1 cellular context compared by ENCODE assay signal in the genomic region with DNA sequence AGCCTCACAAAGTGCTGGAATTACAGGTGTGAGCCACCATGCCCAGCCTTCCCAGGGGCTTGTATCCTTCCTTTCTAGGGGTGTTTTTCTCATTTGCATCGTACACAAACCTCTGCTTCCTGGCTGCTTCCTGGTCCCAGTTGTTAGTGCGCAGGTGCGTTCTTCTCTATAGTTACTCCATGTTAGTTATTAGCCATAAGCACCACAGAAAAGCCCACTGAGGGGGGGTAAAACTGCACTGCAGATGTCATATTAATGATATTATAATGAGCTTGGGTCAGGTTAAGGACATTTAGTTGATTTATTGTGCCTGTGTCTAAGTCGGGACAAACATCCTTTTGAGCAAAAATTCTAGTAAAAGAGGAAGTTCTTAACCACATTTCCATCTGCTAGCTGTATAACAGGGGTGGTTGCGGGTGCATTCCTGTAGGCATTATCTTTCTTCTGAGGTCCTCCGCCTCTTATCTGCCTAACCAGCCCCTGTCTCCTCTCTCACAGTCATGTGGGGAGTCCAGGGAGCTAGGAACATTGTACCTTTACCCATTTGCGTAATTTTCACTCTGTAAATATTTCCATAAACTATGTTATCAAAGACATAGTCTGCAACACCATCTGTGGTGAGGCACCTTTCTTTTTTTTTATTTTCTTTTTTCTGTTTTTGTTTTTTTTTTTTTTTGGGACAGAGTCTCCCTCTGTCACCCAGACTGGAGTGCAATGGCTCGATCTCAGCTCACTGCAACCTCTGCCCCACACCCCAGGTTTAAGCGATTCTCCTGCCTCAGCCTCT.
TF ChIP-seq lines count a peak whose summit lies in the region.

No MANE protein-coding gene starts in this region.

TF ChIP-seq in K562, 482 proteins besides CTCF, POLR2A, EP300 and RAD21 (continued from another document and continues in another):
- TF ChIP-seq, protein P1, sequence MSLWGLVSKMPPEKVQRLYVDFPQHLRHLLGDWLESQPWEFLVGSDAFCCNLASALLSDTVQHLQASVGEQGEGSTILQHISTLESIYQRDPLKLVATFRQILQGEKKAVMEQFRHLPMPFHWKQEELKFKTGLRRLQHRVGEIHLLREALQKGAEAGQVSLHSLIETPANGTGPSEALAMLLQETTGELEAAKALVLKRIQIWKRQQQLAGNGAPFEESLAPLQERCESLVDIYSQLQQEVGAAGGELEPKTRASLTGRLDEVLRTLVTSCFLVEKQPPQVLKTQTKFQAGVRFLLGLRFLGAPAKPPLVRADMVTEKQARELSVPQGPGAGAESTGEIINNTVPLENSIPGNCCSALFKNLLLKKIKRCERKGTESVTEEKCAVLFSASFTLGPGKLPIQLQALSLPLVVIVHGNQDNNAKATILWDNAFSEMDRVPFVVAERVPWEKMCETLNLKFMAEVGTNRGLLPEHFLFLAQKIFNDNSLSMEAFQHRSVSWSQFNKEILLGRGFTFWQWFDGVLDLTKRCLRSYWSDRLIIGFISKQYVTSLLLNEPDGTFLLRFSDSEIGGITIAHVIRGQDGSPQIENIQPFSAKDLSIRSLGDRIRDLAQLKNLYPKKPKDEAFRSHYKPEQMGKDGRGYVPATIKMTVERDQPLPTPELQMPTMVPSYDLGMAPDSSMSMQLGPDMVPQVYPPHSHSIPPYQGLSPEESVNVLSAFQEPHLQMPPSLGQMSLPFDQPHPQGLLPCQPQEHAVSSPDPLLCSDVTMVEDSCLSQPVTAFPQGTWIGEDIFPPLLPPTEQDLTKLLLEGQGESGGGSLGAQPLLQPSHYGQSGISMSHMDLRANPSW (CRISPR knock-in tag; IDR thresholded peaks at IDR 0.05): no peak
- TF ChIP-seq, protein P2, sequence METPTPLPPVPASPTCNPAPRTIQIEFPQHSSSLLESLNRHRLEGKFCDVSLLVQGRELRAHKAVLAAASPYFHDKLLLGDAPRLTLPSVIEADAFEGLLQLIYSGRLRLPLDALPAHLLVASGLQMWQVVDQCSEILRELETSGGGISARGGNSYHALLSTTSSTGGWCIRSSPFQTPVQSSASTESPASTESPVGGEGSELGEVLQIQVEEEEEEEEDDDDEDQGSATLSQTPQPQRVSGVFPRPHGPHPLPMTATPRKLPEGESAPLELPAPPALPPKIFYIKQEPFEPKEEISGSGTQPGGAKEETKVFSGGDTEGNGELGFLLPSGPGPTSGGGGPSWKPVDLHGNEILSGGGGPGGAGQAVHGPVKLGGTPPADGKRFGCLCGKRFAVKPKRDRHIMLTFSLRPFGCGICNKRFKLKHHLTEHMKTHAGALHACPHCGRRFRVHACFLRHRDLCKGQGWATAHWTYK (CRISPR knock-in tag; IDR thresholded peaks at IDR 0.05): peak; percentile 75; the same call in 1 of the 2 replicates
- peak; percentile 60; the same call in 1 of the 2 replicates for TF ChIP-seq NFE2 (IDR thresholded peaks at IDR 0.05; ENCODE audit: low read depth)
- TF ChIP-seq NCOA2 (IDR thresholded peaks at IDR 0.05; ENCODE audit: partially characterized antibody in 2 of 2): peak; percentile 90 to 93
- TF ChIP-seq RUNX1 (IDR thresholded peaks at IDR 0.05; ENCODE audit: low read depth): peak; percentile 88; the same call in 1 of the 2 replicates
- TF ChIP-seq POU5F1 (IDR thresholded peaks at IDR 0.05; ENCODE audit: borderline replicate concordance, low read depth, low read length, partially characterized antibody): no peak
- TF ChIP-seq FOSL1 (tag; conservative IDR thresholded peaks at IDR 0.05): peak; percentile 84
- no peak for TF ChIP-seq GTF2F1 (IDR thresholded peaks at IDR 0.05; ENCODE audit: low read depth, low read length)
- peak; percentile 99 for TF ChIP-seq TEAD1 (CRISPR knock-in tag; IDR thresholded peaks at IDR 0.05)
- TF ChIP-seq ZNF354B (CRISPR knock-in tag; IDR thresholded peaks at IDR 0.05): no peak; the same call in 1 of the 2 replicates
- TF ChIP-seq CREB3L1 (IDR thresholded peaks at IDR 0.05; ENCODE audit: borderline replicate concordance, low read depth): 0 out of 2 replicates have a peak, but pooled peaks have one; percentile 7
- 0 out of 2 replicates have a peak, but pooled peaks have one; percentile 39 for TF ChIP-seq KLF1 (tag; IDR thresholded peaks at IDR 0.05)
- TF ChIP-seq, protein P3, sequence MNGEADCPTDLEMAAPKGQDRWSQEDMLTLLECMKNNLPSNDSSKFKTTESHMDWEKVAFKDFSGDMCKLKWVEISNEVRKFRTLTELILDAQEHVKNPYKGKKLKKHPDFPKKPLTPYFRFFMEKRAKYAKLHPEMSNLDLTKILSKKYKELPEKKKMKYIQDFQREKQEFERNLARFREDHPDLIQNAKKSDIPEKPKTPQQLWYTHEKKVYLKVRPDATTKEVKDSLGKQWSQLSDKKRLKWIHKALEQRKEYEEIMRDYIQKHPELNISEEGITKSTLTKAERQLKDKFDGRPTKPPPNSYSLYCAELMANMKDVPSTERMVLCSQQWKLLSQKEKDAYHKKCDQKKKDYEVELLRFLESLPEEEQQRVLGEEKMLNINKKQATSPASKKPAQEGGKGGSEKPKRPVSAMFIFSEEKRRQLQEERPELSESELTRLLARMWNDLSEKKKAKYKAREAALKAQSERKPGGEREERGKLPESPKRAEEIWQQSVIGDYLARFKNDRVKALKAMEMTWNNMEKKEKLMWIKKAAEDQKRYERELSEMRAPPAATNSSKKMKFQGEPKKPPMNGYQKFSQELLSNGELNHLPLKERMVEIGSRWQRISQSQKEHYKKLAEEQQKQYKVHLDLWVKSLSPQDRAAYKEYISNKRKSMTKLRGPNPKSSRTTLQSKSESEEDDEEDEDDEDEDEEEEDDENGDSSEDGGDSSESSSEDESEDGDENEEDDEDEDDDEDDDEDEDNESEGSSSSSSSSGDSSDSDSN (IDR thresholded peaks at IDR 0.05; ENCODE audit: borderline replicate concordance in 1 of 2, low read depth in 2 of 2, low read length in 2 of 2): no peak
- no peak for TF ChIP-seq SRSF3 (IDR thresholded peaks at IDR 0.05; ENCODE audit: insufficient read depth, low read length)
- peak; percentile 85 for TF ChIP-seq ZNF41 (CRISPR knock-in tag; conservative IDR thresholded peaks at IDR 0.05)
- no peak for TF ChIP-seq HOMEZ (CRISPR knock-in tag; IDR thresholded peaks at IDR 0.05)
- TF ChIP-seq CTBP1 (IDR thresholded peaks at IDR 0.05; ENCODE audit: borderline replicate concordance): peak; percentile 89
- TF ChIP-seq, protein P4, sequence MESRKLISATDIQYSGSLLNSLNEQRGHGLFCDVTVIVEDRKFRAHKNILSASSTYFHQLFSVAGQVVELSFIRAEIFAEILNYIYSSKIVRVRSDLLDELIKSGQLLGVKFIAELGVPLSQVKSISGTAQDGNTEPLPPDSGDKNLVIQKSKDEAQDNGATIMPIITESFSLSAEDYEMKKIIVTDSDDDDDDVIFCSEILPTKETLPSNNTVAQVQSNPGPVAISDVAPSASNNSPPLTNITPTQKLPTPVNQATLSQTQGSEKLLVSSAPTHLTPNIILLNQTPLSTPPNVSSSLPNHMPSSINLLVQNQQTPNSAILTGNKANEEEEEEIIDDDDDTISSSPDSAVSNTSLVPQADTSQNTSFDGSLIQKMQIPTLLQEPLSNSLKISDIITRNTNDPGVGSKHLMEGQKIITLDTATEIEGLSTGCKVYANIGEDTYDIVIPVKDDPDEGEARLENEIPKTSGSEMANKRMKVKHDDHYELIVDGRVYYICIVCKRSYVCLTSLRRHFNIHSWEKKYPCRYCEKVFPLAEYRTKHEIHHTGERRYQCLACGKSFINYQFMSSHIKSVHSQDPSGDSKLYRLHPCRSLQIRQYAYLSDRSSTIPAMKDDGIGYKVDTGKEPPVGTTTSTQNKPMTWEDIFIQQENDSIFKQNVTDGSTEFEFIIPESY (CRISPR knock-in tag; IDR thresholded peaks at IDR 0.05): 0 out of 2 replicates have a peak, but pooled peaks have one; percentile 13
- TF ChIP-seq ZNF561 (CRISPR knock-in tag; conservative IDR thresholded peaks at IDR 0.05): no peak; the same call in 1 of the 2 replicates
- TF ChIP-seq, protein P5, sequence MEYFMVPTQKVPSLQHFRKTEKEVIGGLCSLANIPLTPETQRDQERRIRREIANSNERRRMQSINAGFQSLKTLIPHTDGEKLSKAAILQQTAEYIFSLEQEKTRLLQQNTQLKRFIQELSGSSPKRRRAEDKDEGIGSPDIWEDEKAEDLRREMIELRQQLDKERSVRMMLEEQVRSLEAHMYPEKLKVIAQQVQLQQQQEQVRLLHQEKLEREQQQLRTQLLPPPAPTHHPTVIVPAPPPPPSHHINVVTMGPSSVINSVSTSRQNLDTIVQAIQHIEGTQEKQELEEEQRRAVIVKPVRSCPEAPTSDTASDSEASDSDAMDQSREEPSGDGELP (CRISPR knock-in tag; IDR thresholded peaks at IDR 0.05; ENCODE audit: borderline replicate concordance): no peak
- TF ChIP-seq TAF7 (tag; IDR thresholded peaks at IDR 0.05): 0 out of 2 replicates have a peak, but pooled peaks have one; percentile 5
- TF ChIP-seq FOXJ3 (CRISPR knock-in tag; IDR thresholded peaks at IDR 0.05): no peak
- TF ChIP-seq MECOM (CRISPR knock-in tag; IDR thresholded peaks at IDR 0.05): no peak; the same call in none of the 2 replicates
- no peak for TF ChIP-seq YY1 (IDR thresholded peaks at IDR 0.05; ENCODE audit: borderline replicate concordance in 1 of 3, control insufficient read depth in 1 of 3, extremely low read depth in 1 of 3, insufficient read depth in 3 of 3, insufficient read length in 1 of 3, insufficient replicate concordance in 2 of 3, low read depth in 1 of 3, low read length in 2 of 3)
- TF ChIP-seq TEAD4 (IDR thresholded peaks at IDR 0.05; ENCODE audit: low read length): peak; percentile 99
- TF ChIP-seq TEAD4 (CRISPR knock-in tag; IDR thresholded peaks at IDR 0.05; ENCODE audit: borderline replicate concordance): peak; percentile 91
- TF ChIP-seq FOXA3 (CRISPR knock-in tag; conservative IDR thresholded peaks at IDR 0.05 in 1 of 2, IDR thresholded peaks at IDR 0.05 in 1 of 2): peak in 1 of 2 experiments; percentile 59; a peak in 2 of 4 replicates
- TF ChIP-seq, protein P6, sequence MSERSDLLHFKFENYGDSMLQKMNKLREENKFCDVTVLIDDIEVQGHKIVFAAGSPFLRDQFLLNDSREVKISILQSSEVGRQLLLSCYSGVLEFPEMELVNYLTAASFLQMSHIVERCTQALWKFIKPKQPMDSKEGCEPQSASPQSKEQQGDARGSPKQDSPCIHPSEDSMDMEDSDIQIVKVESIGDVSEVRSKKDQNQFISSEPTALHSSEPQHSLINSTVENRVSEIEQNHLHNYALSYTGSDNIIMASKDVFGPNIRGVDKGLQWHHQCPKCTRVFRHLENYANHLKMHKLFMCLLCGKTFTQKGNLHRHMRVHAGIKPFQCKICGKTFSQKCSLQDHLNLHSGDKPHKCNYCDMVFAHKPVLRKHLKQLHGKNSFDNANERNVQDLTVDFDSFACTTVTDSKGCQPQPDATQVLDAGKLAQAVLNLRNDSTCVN (CRISPR knock-in tag; IDR thresholded peaks at IDR 0.05): no peak
- TF ChIP-seq HOXB6 (CRISPR knock-in tag; IDR thresholded peaks at IDR 0.05; ENCODE audit: borderline replicate concordance): no peak
- TF ChIP-seq ASH1L (IDR thresholded peaks at IDR 0.05; ENCODE audit: borderline replicate concordance, low read depth, partially characterized antibody): no peak
- TF ChIP-seq ZC3H8 (IDR thresholded peaks at IDR 0.05): no peak
- TF ChIP-seq ZNF699 (CRISPR knock-in tag; IDR thresholded peaks at IDR 0.05; ENCODE audit: insufficient replicate concordance): no peak
- TF ChIP-seq MCM5 (IDR thresholded peaks at IDR 0.05; ENCODE audit: low read depth): no peak
- TF ChIP-seq DDX20 (tag; IDR thresholded peaks at IDR 0.05; ENCODE audit: low read depth): peak; percentile 96
- TF ChIP-seq ZNF444 (CRISPR knock-in tag; IDR thresholded peaks at IDR 0.05): peak; percentile 26; the same call in 1 of the 2 replicates
- TF ChIP-seq ZNF785 (CRISPR knock-in tag; IDR thresholded peaks at IDR 0.05): no peak
- TF ChIP-seq NCOR1 (IDR thresholded peaks at IDR 0.05): peak; percentile 97
- TF ChIP-seq GABPA (tag; conservative IDR thresholded peaks at IDR 0.05; ENCODE audit: low read depth): peak; percentile 67
- TF ChIP-seq, protein P7, sequence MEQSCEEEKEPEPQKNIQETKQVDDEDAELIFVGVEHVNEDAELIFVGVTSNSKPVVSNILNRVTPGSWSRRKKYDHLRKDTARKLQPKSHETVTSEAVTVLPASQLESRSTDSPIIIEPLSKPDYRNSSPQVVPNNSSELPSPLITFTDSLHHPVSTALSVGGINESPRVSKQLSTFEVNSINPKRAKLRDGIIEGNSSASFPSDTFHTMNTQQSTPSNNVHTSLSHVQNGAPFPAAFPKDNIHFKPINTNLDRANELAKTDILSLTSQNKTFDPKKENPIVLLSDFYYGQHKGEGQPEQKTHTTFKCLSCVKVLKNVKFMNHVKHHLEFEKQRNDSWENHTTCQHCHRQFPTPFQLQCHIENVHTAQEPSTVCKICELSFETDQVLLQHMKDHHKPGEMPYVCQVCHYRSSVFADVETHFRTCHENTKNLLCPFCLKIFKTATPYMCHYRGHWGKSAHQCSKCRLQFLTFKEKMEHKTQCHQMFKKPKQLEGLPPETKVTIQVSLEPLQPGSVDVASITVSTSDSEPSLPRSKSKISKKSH (CRISPR knock-in tag; IDR thresholded peaks at IDR 0.05): peak; percentile 86; the same call in 1 of the 2 replicates
